ENCODE assay signal across 18 cellular contexts in genomic region chr5:159765760-159766517, GRCh38.
DNase-seq lines count a peak whose midpoint lies in the region; ATAC-seq and TF ChIP-seq lines count a peak whose summit lies in the region.
"Had no signal": no experiment of that assay in that cellular context is flagged by ENCODE, and none has a peak within 500 bp of the region (broad histone marks: within the 10 kb centered on the region; RNA-seq: fewer than 3 reads in every experiment).

No MANE protein-coding gene starts in this region.

- H3K27me3 ChIP-seq in IMR-90 (ENCODE audit: control insufficient read depth, insufficient read depth, low read length), result no peaks in the 10 kb centered on the region
- no peaks in the 10 kb centered on the region for H3K27me3 ChIP-seq in thyroid gland

- ATAC-seq in IMR-90 (ENCODE audit: low read depth) (no peak), HG02885 (IDR thresholded peaks at IDR 0.05; ENCODE audit: poor library complexity, unreplicated experiment) (no peak), HG03025 (IDR thresholded peaks at IDR 0.05; ENCODE audit: low FRiP score, unreplicated experiment) (no peak)
- ATAC-seq in stimulated activated memory B cell treated with anti-CD40 and anti-IgM and Interleukin-4, amounts not matched to agents 10 μg/mL and 1 μg/mL and 100 μg/mL, for 72 hours, result peak; percentile 79
- no peak for ATAC-seq in activated CD8-positive, alpha-beta memory T cell treated with anti-CD3 and anti-CD28 coated beads, Interleukin-2, amount 10 ng/mL, durations not matched to agents 7 days and 5 days

- H3K4me1 Mint-ChIP-seq in stimulated activated memory B cell treated with anti-CD40 and anti-IgM and Interleukin-4, amounts not matched to agents 10 μg/mL and 1 μg/mL and 100 μg/mL, for 72 hours, result peaks cover 23% of the 10 kb centered on the region
- H3K4me1 Mint-ChIP-seq in activated CD8-positive, alpha-beta memory T cell treated with anti-CD3 and anti-CD28 coated beads, Interleukin-2, amount 10 ng/mL, durations not matched to agents 7 days and 5 days, result peaks cover 14% of the 10 kb centered on the region

- H3K9me3 ChIP-seq in IMR-90 (ENCODE audit: control insufficient read depth, insufficient read depth, low read length) (no peaks in the 10 kb centered on the region), thyroid gland (no peaks in the 10 kb centered on the region)

- H3K4me3 ChIP-seq in IMR-90 (ENCODE audit: insufficient read depth, low read depth, low read length) (no peak overlapping the region), thyroid gland (replicated peaks in 1 of 3) (no peak overlapping the region)

- H3K56ac ChIP-seq in IMR-90 (ENCODE audit: extremely low read depth, insufficient read depth, low read length), result no peak overlapping the region

- no peaks in the 10 kb centered on the region for H3K9me3 Mint-ChIP-seq in stimulated activated memory B cell treated with anti-CD40 and anti-IgM and Interleukin-4, amounts not matched to agents 10 μg/mL and 1 μg/mL and 100 μg/mL, for 72 hours
- no peaks in the 10 kb centered on the region for H3K9me3 Mint-ChIP-seq in activated CD8-positive, alpha-beta memory T cell treated with anti-CD3 and anti-CD28 coated beads, Interleukin-2, amount 10 ng/mL, durations not matched to agents 7 days and 5 days (ENCODE audit: low read depth)

- no peaks in the 10 kb centered on the region for H3K36me3 Mint-ChIP-seq in stimulated activated memory B cell treated with anti-CD40 and anti-IgM and Interleukin-4, amounts not matched to agents 10 μg/mL and 1 μg/mL and 100 μg/mL, for 72 hours
- H3K36me3 Mint-ChIP-seq in activated CD8-positive, alpha-beta memory T cell treated with anti-CD3 and anti-CD28 coated beads, Interleukin-2, amount 10 ng/mL, durations not matched to agents 7 days and 5 days, result no peaks in the 10 kb centered on the region

- H3K9ac ChIP-seq in IMR-90 (ENCODE audit: low read depth, low read length), result no peak overlapping the region

- peak overlapping the region; percentile 50; the same call in 1 of the 2 replicates for H3K18ac ChIP-seq in IMR-90 (ENCODE audit: low read depth, low read length)

- H2AFZ ChIP-seq in IMR-90 (replicated peaks; ENCODE audit: low read length, poor library complexity), result no peak overlapping the region

- POLR2A ChIA-PET in IMR-90 (lab: Charles Lee; ENCODE audit: unreplicated experiment), result no interaction called here

- no peak overlapping the region for H3K27ac ChIP-seq in IMR-90 (ENCODE audit: insufficient read depth, low read length)
- peak overlapping the region; percentile 47 for H3K27ac ChIP-seq in cingulate gyrus (ENCODE audit: low read depth, low read length)
- no peak overlapping the region for H3K27ac ChIP-seq in thyroid gland
- H3K27ac ChIP-seq: C4-2B had no signal

- H4K91ac ChIP-seq in IMR-90 (ENCODE audit: insufficient read depth, low read depth, low read length), result peak overlapping the region; percentile 94

- H2BK20ac ChIP-seq in IMR-90 (ENCODE audit: low read depth, low read length), result peak overlapping the region; percentile 96

- H3K79me1 ChIP-seq in IMR-90 (ENCODE audit: low read depth in 1 of 2, low read length in 2 of 2), result no peaks in the 10 kb centered on the region; a peak in 1 of 4 replicates

- peak overlapping the region; percentile 96 for H2BK120ac ChIP-seq in IMR-90 (ENCODE audit: low read depth, low read length)

- dilution Hi-C loops in IMR-90 (cut with HindIII; ENCODE audit: low sequenced_read_pairs, unreplicated experiment), result no loop called here

- H2BK5ac ChIP-seq in IMR-90 (ENCODE audit: low read depth, low read length, poor library complexity, severe bottlenecking), result no peak overlapping the region

- BruUV-seq in IMR-90 (replicated peaks; lab: Mats Ljungman, UMichigan), result no TSS peak

- H3K9me1 ChIP-seq in IMR-90 (ENCODE audit: insufficient read depth, low read length), result peaks cover 8% of the 10 kb centered on the region

- H3K23ac ChIP-seq in IMR-90 (ENCODE audit: low read depth, low read length), result peak overlapping the region; percentile 69; the same call in 1 of the 2 replicates

- no peak for TF ChIP-seq RAD21 in IMR-90 (IDR thresholded peaks at IDR 0.05; ENCODE audit: low read length)

- H3K27ac Mint-ChIP-seq in stimulated activated memory B cell treated with anti-CD40 and anti-IgM and Interleukin-4, amounts not matched to agents 10 μg/mL and 1 μg/mL and 100 μg/mL, for 72 hours, result no peak overlapping the region
- no peak overlapping the region for H3K27ac Mint-ChIP-seq in activated CD8-positive, alpha-beta memory T cell treated with anti-CD3 and anti-CD28 coated beads, Interleukin-2, amount 10 ng/mL, durations not matched to agents 7 days and 5 days

- WGBS in IMR-90 (ENCODE audit: extremely low coverage in 2 of 2, insufficient read length in 1 of 2), 2 experiments, result no CpG with 5 or more reads among the region's 8 CpGs
- 80 to 81% methylated on average over 8 of the region's 8 CpGs for WGBS in thyroid gland, 2 donors

- no peaks in the 10 kb centered on the region for H4K20me1 ChIP-seq in IMR-90 (ENCODE audit: insufficient read depth, low read length)

- peak overlapping the region; percentile 47; the same call in 1 of the 2 replicates for H3K14ac ChIP-seq in IMR-90 (replicated peaks; ENCODE audit: low read depth, low read length)

- H4K5ac ChIP-seq in IMR-90 (ENCODE audit: low read depth, low read length), result 0 out of 2 replicates have a peak overlapping the region, but pooled peaks have one; percentile 40

- TF ChIP-seq POLR2A in IMR-90 (IDR thresholded peaks at IDR 0.05; ENCODE audit: low read depth, low read length) (no peak), thyroid gland (IDR thresholded peaks at IDR 0.05) (no peak)

- H3K36me3 ChIP-seq in IMR-90 (ENCODE audit: control insufficient read depth, insufficient read depth, low read length) (no peaks in the 10 kb centered on the region), thyroid gland (no peaks in the 10 kb centered on the region)

- H4K8ac ChIP-seq in IMR-90 (ENCODE audit: low read depth in 2 of 2, low read length in 2 of 2), result peak overlapping the region in 1 of 2 experiments; percentile 63; a peak in 3 of 4 replicates

- peaks cover 7% of the 10 kb centered on the region for H3K27me3 Mint-ChIP-seq in stimulated activated memory B cell treated with anti-CD40 and anti-IgM and Interleukin-4, amounts not matched to agents 10 μg/mL and 1 μg/mL and 100 μg/mL, for 72 hours
- H3K27me3 Mint-ChIP-seq in activated CD8-positive, alpha-beta memory T cell treated with anti-CD3 and anti-CD28 coated beads, Interleukin-2, amount 10 ng/mL, durations not matched to agents 7 days and 5 days, result peaks cover 36% of the 10 kb centered on the region

- H3K4me3 Mint-ChIP-seq in stimulated activated memory B cell treated with anti-CD40 and anti-IgM and Interleukin-4, amounts not matched to agents 10 μg/mL and 1 μg/mL and 100 μg/mL, for 72 hours, result no peak overlapping the region
- no peak overlapping the region for H3K4me3 Mint-ChIP-seq in activated CD8-positive, alpha-beta memory T cell treated with anti-CD3 and anti-CD28 coated beads, Interleukin-2, amount 10 ng/mL, durations not matched to agents 7 days and 5 days

- peak overlapping the region; percentile 59; the same call in 1 of the 2 replicates for H2AK5ac ChIP-seq in IMR-90 (ENCODE audit: low read depth, low read length)

- H3K4me1 ChIP-seq in IMR-90 (ENCODE audit: control insufficient read depth, insufficient read depth, low read length) (peaks cover 16% of the 10 kb centered on the region), thyroid gland (no peaks in the 10 kb centered on the region)

- peak; percentile 32 for DNase-seq in EH (ENCODE audit: low read depth)
- DNase-seq in IMR-90, result peak; percentile 23
- no peak for DNase-seq in thyroid gland
- DNase-seq in activated CD8-positive, alpha-beta memory T cell treated with anti-CD3 and anti-CD28 coated beads, Interleukin-2, amount 10 ng/mL, durations not matched to agents 7 days and 5 days, result no peak
- DNase-seq: GDM1, H7, Karpas-422, NCI-H1417, NCI-H187, NCI-H446 treated with DMSO at 0.1 percent for 48 hours, NCI-H69, SIG-M5, T-helper 1 cell had no signal

- intact Hi-C loops in IMR-90 (cut with micrococcal nuclease), result loop anchor here (5.0 to 10.0 kb wide), 3 partner anchors 126 to 251 kb away; no protein-coding TSS in a partner anchor
- intact Hi-C loops in thyroid gland (cut with DNase I), result no loop called here

- TF ChIP-seq CTCF in IMR-90 (conservative IDR thresholded peaks at IDR 0.05; ENCODE audit: low read depth, low read length) (no peak), thyroid gland (IDR thresholded peaks at IDR 0.05) (no peak)

- H2AK9ac ChIP-seq in IMR-90 (replicated peaks; ENCODE audit: low read depth, low read length, poor library complexity), result no peak overlapping the region

- in situ Hi-C loops in IMR-90 (cut with MboI; ENCODE audit: low sequenced_read_pairs), result loop anchor here (25.0 kb wide), 1 partner anchor 604 kb away; no protein-coding TSS in a partner anchor

- peak overlapping the region; percentile 89 for H3K4ac ChIP-seq in IMR-90 (ENCODE audit: low read depth, low read length)

- CTCF ChIA-PET in IMR-90 (lab: Yijun Ruan, JAX), result no interaction called here
- CTCF ChIA-PET in activated CD8-positive, alpha-beta memory T cell treated with anti-CD3 and anti-CD28 coated beads, Interleukin-2, amount 10 ng/mL, durations not matched to agents 7 days and 5 days (lab: Charles Lee), result no interaction called here

- peak overlapping the region; percentile 53; the same call in 2 of the 3 replicates for H2BK15ac ChIP-seq in IMR-90 (ENCODE audit: low read depth, low read length)

- no peak overlapping the region for H3K4me2 ChIP-seq in IMR-90 (ENCODE audit: low read depth, low read length)

TF ChIP-seq in IMR-90, 13 proteins besides CTCF, POLR2A, EP300 and RAD21:
- no peak for TF ChIP-seq CEBPB (IDR thresholded peaks at IDR 0.05; ENCODE audit: low read depth, low read length)
- no peak for TF ChIP-seq MAZ (IDR thresholded peaks at IDR 0.05; ENCODE audit: borderline replicate concordance, low read depth, low read length)
- no peak for TF ChIP-seq RCOR1 (IDR thresholded peaks at IDR 0.05; ENCODE audit: insufficient replicate concordance, low read length)
- no peak for TF ChIP-seq RFX5 (IDR thresholded peaks at IDR 0.05; ENCODE audit: low read depth, low read length)

Comparison
In these comparisons a context has a peak if more than half of its experiments do, and no peak if none do; other contexts are left out.
1. DNase-seq: peak in EH (single experiment) and IMR-90 (single experiment); none in thyroid gland (0 of 2) and activated CD8-positive, alpha-beta memory T cell treated with anti-CD3 and anti-CD28 coated beads, Interleukin-2, amount 10 ng/mL, durations not matched to agents 7 days and 5 days (single experiment).